ENCODE assay signal across 1 cellular context in the genomic region with DNA sequence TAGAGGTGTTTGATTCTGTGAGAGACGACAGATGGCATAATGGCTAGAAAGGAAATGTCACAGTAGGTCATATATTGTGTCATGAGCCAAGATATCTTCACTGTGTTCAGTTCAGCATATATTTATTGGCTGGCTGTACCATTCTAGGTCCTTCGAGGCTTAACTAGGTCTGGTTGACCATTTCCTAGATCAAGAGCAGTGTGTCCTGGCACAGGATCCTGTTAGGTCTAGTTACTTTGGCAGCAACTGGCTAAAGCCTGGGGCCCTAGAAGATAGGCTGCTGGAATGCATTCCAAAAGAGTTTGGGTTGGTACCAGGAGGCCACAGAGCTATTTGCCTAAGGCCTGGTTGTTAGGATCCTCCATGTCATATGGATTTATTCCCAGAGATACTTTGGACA.
TF ChIP-seq lines count a peak whose summit lies in the region.

No MANE protein-coding gene starts in this region.

TF ChIP-seq in SK-N-SH treated with all-trans-retinoic acid at 6 μM for 48 hours, 23 proteins besides CTCF, POLR2A, EP300 and RAD21 (continued from another document):
- TF ChIP-seq, protein P1, sequence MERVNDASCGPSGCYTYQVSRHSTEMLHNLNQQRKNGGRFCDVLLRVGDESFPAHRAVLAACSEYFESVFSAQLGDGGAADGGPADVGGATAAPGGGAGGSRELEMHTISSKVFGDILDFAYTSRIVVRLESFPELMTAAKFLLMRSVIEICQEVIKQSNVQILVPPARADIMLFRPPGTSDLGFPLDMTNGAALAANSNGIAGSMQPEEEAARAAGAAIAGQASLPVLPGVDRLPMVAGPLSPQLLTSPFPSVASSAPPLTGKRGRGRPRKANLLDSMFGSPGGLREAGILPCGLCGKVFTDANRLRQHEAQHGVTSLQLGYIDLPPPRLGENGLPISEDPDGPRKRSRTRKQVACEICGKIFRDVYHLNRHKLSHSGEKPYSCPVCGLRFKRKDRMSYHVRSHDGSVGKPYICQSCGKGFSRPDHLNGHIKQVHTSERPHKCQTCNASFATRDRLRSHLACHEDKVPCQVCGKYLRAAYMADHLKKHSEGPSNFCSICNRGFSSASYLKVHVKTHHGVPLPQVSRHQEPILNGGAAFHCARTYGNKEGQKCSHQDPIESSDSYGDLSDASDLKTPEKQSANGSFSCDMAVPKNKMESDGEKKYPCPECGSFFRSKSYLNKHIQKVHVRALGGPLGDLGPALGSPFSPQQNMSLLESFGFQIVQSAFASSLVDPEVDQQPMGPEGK (CRISPR knock-in tag; IDR thresholded peaks at IDR 0.05; ENCODE audit: borderline replicate concordance) = no peak
- TF ChIP-seq ZFP3 (CRISPR knock-in tag; IDR thresholded peaks at IDR 0.05) (no peak), TOX (CRISPR knock-in tag; IDR thresholded peaks at IDR 0.05; ENCODE audit: borderline replicate concordance) (no peak)
